In genomic region chr20:833121-833449, GRCh38 we compare ENCODE assay signal across 8 cellular contexts. TPM values are rescaled to one million over a fixed set of nuclear protein-coding genes. Genes with fewer than 3 reads are reported as not detected.
DNase-seq lines count a peak whose midpoint lies in the region; ATAC-seq and TF ChIP-seq lines count a peak whose summit lies in the region.

No MANE protein-coding gene starts in this region.

- H3K9me3 ChIP-seq in WERI-Rb-1 (ENCODE audit: severe bottlenecking) (no peaks in the 10 kb centered on the region), thymus (ENCODE audit: control insufficient read depth) (no peaks in the 10 kb centered on the region)

- peaks cover 20% of the 10 kb centered on the region for H3K4me1 ChIP-seq in thymus (ENCODE audit: control insufficient read depth, insufficient read depth, low read length)

- 15% methylated on average over 4 of the region's 4 CpGs for whole genome bisulfite sequencing in thymus

- DNase-seq in activated CD8-positive, alpha-beta memory T cell treated with anti-CD3 and anti-CD28 coated beads, Interleukin-2, amount 10 ng/mL, durations not matched to agents 7 days and 5 days = no peak
- no peak for DNase-seq in activated CD8-positive, alpha-beta memory T cell treated with anti-CD3 and anti-CD28 coated beads for 24 hours
- no peak for DNase-seq in WERI-Rb-1
- DNase-seq in inferior parietal cortex (ENCODE audit: extremely low spot score) = peak; percentile 11
- no peak for DNase-seq in NAMALWA (ENCODE audit: low spot score)
- no peak for DNase-seq in effector CD8-positive, alpha-beta T cell (lab: John Stamatoyannopoulos, UW)

- H3K4me3 ChIP-seq in WERI-Rb-1 (ENCODE audit: low read depth, low read length) (peak overlapping the region; percentile 92), thymus (ENCODE audit: low read length) (peak overlapping the region; percentile 90)

- CTCF ChIA-PET in activated CD8-positive, alpha-beta memory T cell treated with anti-CD3 and anti-CD28 coated beads, Interleukin-2, amount 10 ng/mL, durations not matched to agents 7 days and 5 days (lab: Charles Lee) = interaction anchor here (0.7 to 4.3 kb wide), 13 partner anchors 12 to 484 kb away, joined by 3 to 37 read pairs (median 3); no protein-coding TSS in a partner anchor

- no peak for ATAC-seq in activated CD8-positive, alpha-beta memory T cell treated with anti-CD3 and anti-CD28 coated beads, Interleukin-2, amount 10 ng/mL, durations not matched to agents 7 days and 5 days
- ATAC-seq in GM19324 (IDR thresholded peaks at IDR 0.05; ENCODE audit: low FRiP score, unreplicated experiment) = no peak

- H3K27me3 ChIP-seq in WERI-Rb-1 (ENCODE audit: insufficient read depth, low read depth, severe bottlenecking) = no peaks in the 10 kb centered on the region
- no peaks in the 10 kb centered on the region for H3K27me3 ChIP-seq in thymus (ENCODE audit: control insufficient read depth, insufficient read depth)

- peaks cover 2% of the 10 kb centered on the region for H3K9me3 Mint-ChIP-seq in activated CD8-positive, alpha-beta memory T cell treated with anti-CD3 and anti-CD28 coated beads, Interleukin-2, amount 10 ng/mL, durations not matched to agents 7 days and 5 days (ENCODE audit: low read depth)

- H3K27ac Mint-ChIP-seq in activated CD8-positive, alpha-beta memory T cell treated with anti-CD3 and anti-CD28 coated beads, Interleukin-2, amount 10 ng/mL, durations not matched to agents 7 days and 5 days = peak overlapping the region; percentile 81

- H3K36me3 ChIP-seq in WERI-Rb-1 (no peaks in the 10 kb centered on the region), thymus (ENCODE audit: control insufficient read depth, insufficient read depth) (no peaks in the 10 kb centered on the region)

- TF ChIP-seq CTCF in WERI-Rb-1 (IDR thresholded peaks at IDR 0.05; ENCODE audit: low read depth, low read length) = no peak

- peaks cover 39% of the 10 kb centered on the region for H3K4me1 Mint-ChIP-seq in activated CD8-positive, alpha-beta memory T cell treated with anti-CD3 and anti-CD28 coated beads, Interleukin-2, amount 10 ng/mL, durations not matched to agents 7 days and 5 days

- H3K27me3 Mint-ChIP-seq in activated CD8-positive, alpha-beta memory T cell treated with anti-CD3 and anti-CD28 coated beads, Interleukin-2, amount 10 ng/mL, durations not matched to agents 7 days and 5 days = no peaks in the 10 kb centered on the region

- peak overlapping the region; percentile 90 for H3K4me3 Mint-ChIP-seq in activated CD8-positive, alpha-beta memory T cell treated with anti-CD3 and anti-CD28 coated beads, Interleukin-2, amount 10 ng/mL, durations not matched to agents 7 days and 5 days

- H3K36me3 Mint-ChIP-seq in activated CD8-positive, alpha-beta memory T cell treated with anti-CD3 and anti-CD28 coated beads, Interleukin-2, amount 10 ng/mL, durations not matched to agents 7 days and 5 days = peaks cover 10% of the 10 kb centered on the region

- peak overlapping the region; percentile 96 for H3K27ac ChIP-seq in WERI-Rb-1
- no peak overlapping the region for H3K27ac ChIP-seq in thymus (ENCODE audit: low read depth)

RNA-seq across cellular contexts. Expression of gene FAM110A, which starts 0.4 kb away (rescaled TPM):
- 10 to 100 TPM; 34.3 to 37.0 TPM for total RNA-seq in activated CD8-positive, alpha-beta memory T cell treated with anti-CD3 and anti-CD28 coated beads, Interleukin-2, amount 10 ng/mL, durations not matched to agents 7 days and 5 days
- 15.2 TPM for polyA plus RNA-seq in thymus
